7 cellular contexts compared by ENCODE assay signal in the genomic region with DNA sequence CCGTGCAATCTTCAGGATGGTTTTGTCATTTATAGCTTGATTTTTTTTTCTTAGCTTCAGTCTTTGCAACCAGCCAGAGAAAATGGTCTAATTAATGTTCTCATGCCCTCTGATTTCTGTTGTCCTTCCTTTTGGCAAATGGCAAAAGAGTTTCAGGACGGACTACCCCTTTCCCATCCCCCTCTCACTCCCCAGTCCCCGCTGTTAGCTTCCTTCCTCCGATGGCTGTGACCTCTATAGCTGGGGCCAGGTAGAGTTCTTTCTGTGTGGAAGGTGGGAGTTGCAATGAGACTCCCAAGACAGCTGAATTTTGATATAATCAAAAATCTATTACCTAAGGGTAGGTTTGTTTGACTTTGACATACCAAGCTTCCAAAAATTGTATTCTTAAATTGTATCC.
"Had no signal": no experiment of that assay in that cellular context is flagged by ENCODE, and none has a peak within 500 bp of the region (broad histone marks: within the 10 kb centered on the region; RNA-seq: fewer than 3 reads in every experiment).

No MANE protein-coding gene starts in this region.

- ATAC-seq: HCT116 had no signal

- H3K36me3 ChIP-seq: HAP-1 had no signal

- H3K4me1 ChIP-seq: HAP-1 had no signal

- H2AFZ ChIP-seq: GM23248 had no signal

- H3K27ac Mint-ChIP-seq: HFFc6 had no signal

- FAIRE-seq: H54 had no signal

- DNase-seq: GM23248, GOT3, HCEC 1CT, HFFc6 had no signal

- H3K4me3 Mint-ChIP-seq: HFFc6 had no signal

- H3K4me3 ChIP-seq: GM23248, HAP-1 had no signal

- H3K27ac ChIP-seq: GM23248 had no signal
